8 cellular contexts compared by ENCODE assay signal in genomic region chr7:44881610-44882009, GRCh38. TPM values are rescaled to one million over a fixed set of nuclear protein-coding genes. Genes with fewer than 3 reads are reported as not detected.
A peak's percentile ranks its signal among the peaks of the same experiment; 100 is the strongest.
DNase-seq lines count a peak whose midpoint lies in the region; ATAC-seq and TF ChIP-seq lines count a peak whose summit lies in the region.

No MANE protein-coding gene starts in this region.

- TF ChIP-seq CTCF in BE2C (IDR thresholded peaks at IDR 0.05; ENCODE audit: low read depth, low read length) (no peak), lower lobe of right lung (IDR thresholded peaks at IDR 0.05) (no peak)

- no peaks in the 10 kb centered on the region for H3K9me3 Mint-ChIP-seq in activated T-helper 2 cell treated with anti-CD3 and anti-CD28 coated beads, Interferon-gamma antibody, Interleukin-2, Interleukin-4, amounts not matched to agents 10 μg/mL and 5 μg/mL and 100 μg/mL, durations not matched to agents 14 hours and 24 hours and 36 hours

- intact Hi-C loops in activated T-helper 2 cell treated with anti-CD3 and anti-CD28 coated beads, Interferon-gamma antibody, Interleukin-2, Interleukin-4, amounts not matched to agents 10 μg/mL and 5 μg/mL and 100 μg/mL, durations not matched to agents 14 hours and 24 hours and 36 hours (cut with micrococcal nuclease) = no loop called here
- intact Hi-C loops in lower lobe of right lung (cut with DNase I) = no loop called here

- H3K9me3 ChIP-seq in BE2C (no peaks in the 10 kb centered on the region), lower lobe of right lung (no peaks in the 10 kb centered on the region)

- H3K27me3 ChIP-seq in BE2C (no peaks in the 10 kb centered on the region), lower lobe of right lung (ENCODE audit: low read depth) (no peaks in the 10 kb centered on the region)

- no peak overlapping the region for H3K27ac Mint-ChIP-seq in activated T-helper 2 cell treated with anti-CD3 and anti-CD28 coated beads, Interferon-gamma antibody, Interleukin-2, Interleukin-4, amounts not matched to agents 10 μg/mL and 5 μg/mL and 100 μg/mL, durations not matched to agents 14 hours and 24 hours and 36 hours

- DNase-seq in BE2C (no peak), HT1080 (ENCODE audit: low read depth) (peak; percentile 79), lower lobe of right lung (no peak), UCSD-AML1 (lab: John Stamatoyannopoulos, UW; ENCODE audit: unreplicated experiment) (no peak), HuH-7 (ENCODE audit: low spot score) (no peak), NCI-H1048 (lab: John Stamatoyannopoulos, UW) (no peak), cerebellar cortex (ENCODE audit: low spot score) (no peak)
- no peak for DNase-seq in activated T-helper 2 cell treated with anti-CD3 and anti-CD28 coated beads, Interferon-gamma antibody, Interleukin-2, Interleukin-4, amounts not matched to agents 10 μg/mL and 5 μg/mL and 100 μg/mL, durations not matched to agents 14 hours and 24 hours and 36 hours (ENCODE audit: low spot score)

- H3K27ac ChIP-seq in lower lobe of right lung = no peak overlapping the region

- peaks cover 71% of the 10 kb centered on the region for H3K36me3 Mint-ChIP-seq in activated T-helper 2 cell treated with anti-CD3 and anti-CD28 coated beads, Interferon-gamma antibody, Interleukin-2, Interleukin-4, amounts not matched to agents 10 μg/mL and 5 μg/mL and 100 μg/mL, durations not matched to agents 14 hours and 24 hours and 36 hours (ENCODE audit: low read depth)

- H3K4me1 ChIP-seq in BE2C (peaks cover 4% of the 10 kb centered on the region; the same call in 1 of the 2 replicates), lower lobe of right lung (peaks cover 62% of the 10 kb centered on the region)

- H3K4me1 Mint-ChIP-seq in activated T-helper 2 cell treated with anti-CD3 and anti-CD28 coated beads, Interferon-gamma antibody, Interleukin-2, Interleukin-4, amounts not matched to agents 10 μg/mL and 5 μg/mL and 100 μg/mL, durations not matched to agents 14 hours and 24 hours and 36 hours (ENCODE audit: low read depth) = peaks cover 43% of the 10 kb centered on the region

- peak overlapping the region; percentile 77 for H3K4me3 ChIP-seq in BE2C (ENCODE audit: low read depth, low read length)
- H3K4me3 ChIP-seq in lower lobe of right lung = peak overlapping the region; percentile 93

- no peak for ATAC-seq in lower lobe of right lung

- H3K36me3 ChIP-seq in BE2C (peaks cover 13% of the 10 kb centered on the region), lower lobe of right lung (peaks cover 4% of the 10 kb centered on the region)

- no peaks in the 10 kb centered on the region for H3K27me3 Mint-ChIP-seq in activated T-helper 2 cell treated with anti-CD3 and anti-CD28 coated beads, Interferon-gamma antibody, Interleukin-2, Interleukin-4, amounts not matched to agents 10 μg/mL and 5 μg/mL and 100 μg/mL, durations not matched to agents 14 hours and 24 hours and 36 hours (ENCODE audit: low read depth)

- peak overlapping the region; percentile 72 for H3K4me3 Mint-ChIP-seq in activated T-helper 2 cell treated with anti-CD3 and anti-CD28 coated beads, Interferon-gamma antibody, Interleukin-2, Interleukin-4, amounts not matched to agents 10 μg/mL and 5 μg/mL and 100 μg/mL, durations not matched to agents 14 hours and 24 hours and 36 hours (ENCODE audit: low read depth)

RNA-seq across cellular contexts. Expression of gene PURB, which starts 3.7 kb away (rescaled TPM):
- polyA plus RNA-seq in BE2C (2012; ENCODE audit: insufficient read depth, insufficient read length, low read depth) = 16.2 TPM
- 12.8 and 20.2 TPM in 2 replicates for total RNA-seq in HT1080 (2014; rRNA removed; shearing (Covaris generic))
- polyA plus RNA-seq in HT1080 (2015; cell fraction: cytosol; rRNA removed) = 18.6 and 22.2 TPM in 2 replicates
- 15.1 and 16.9 TPM in 2 replicates for polyA plus RNA-seq in HT1080 (2015; cell fraction: nucleus; rRNA removed)
- total RNA-seq in activated T-helper 2 cell treated with anti-CD3 and anti-CD28 coated beads, Interferon-gamma antibody, Interleukin-2, Interleukin-4, amounts not matched to agents 10 μg/mL and 5 μg/mL and 100 μg/mL, durations not matched to agents 14 hours and 24 hours and 36 hours = 32.9 and 33.9 TPM in 2 replicates
- total RNA-seq in lower lobe of right lung = 23.9 TPM

RNA-seq across cellular contexts. Expression of gene H2AZ2, which starts 33.7 kb away (rescaled TPM):
- polyA plus RNA-seq in BE2C (2012; ENCODE audit: insufficient read depth, insufficient read length, low read depth) = 155 TPM
- 362 and 397 TPM in 2 replicates for total RNA-seq in HT1080 (2014; rRNA removed; shearing (Covaris generic))
- 237 and 268 TPM in 2 replicates for polyA plus RNA-seq in HT1080 (2015; cell fraction: cytosol; rRNA removed)
- 80.6 and 83.1 TPM in 2 replicates for polyA plus RNA-seq in HT1080 (2015; cell fraction: nucleus; rRNA removed)
- 204 and 208 TPM in 2 replicates for total RNA-seq in activated T-helper 2 cell treated with anti-CD3 and anti-CD28 coated beads, Interferon-gamma antibody, Interleukin-2, Interleukin-4, amounts not matched to agents 10 μg/mL and 5 μg/mL and 100 μg/mL, durations not matched to agents 14 hours and 24 hours and 36 hours
- total RNA-seq in lower lobe of right lung = 139 TPM
